In the genomic region with DNA sequence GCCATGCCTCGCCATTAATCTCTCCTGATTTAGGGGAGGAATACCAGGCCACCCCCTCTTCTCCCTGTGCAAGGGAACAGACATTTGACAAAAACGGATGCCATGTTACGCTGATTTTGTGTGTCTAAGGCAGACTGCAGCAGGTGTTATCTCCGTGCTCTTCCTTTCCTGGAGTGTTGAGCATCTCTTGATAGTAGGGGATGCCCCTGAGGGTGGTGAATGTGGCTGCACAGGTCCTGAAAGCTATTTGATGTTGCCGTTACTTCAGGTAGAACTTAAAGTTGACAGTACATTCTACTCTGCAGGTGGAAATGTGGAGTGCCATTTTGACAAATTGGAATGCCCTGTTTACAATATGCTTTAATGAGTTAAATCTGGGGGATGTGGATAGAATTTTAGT, we compare ENCODE assay signal across 13 cellular contexts. TPM values are rescaled to one million over a fixed set of nuclear protein-coding genes. Genes with fewer than 3 reads are reported as not detected.
DNase-seq lines count a peak whose midpoint lies in the region; ATAC-seq and TF ChIP-seq lines count a peak whose summit lies in the region.
"Had no signal": no experiment of that assay in that cellular context is flagged by ENCODE, and none has a peak within 500 bp of the region (broad histone marks: within the 10 kb centered on the region; RNA-seq: fewer than 3 reads in every experiment).

No MANE protein-coding gene starts in this region.

- peaks cover 77% of the 10 kb centered on the region for H3K4me1 Mint-ChIP-seq in activated CD4-positive, alpha-beta memory T cell treated with anti-CD3 and anti-CD28 coated beads for 36 hours (ENCODE audit: low read depth)
- H3K4me1 Mint-ChIP-seq in activated CD4-positive, alpha-beta memory T cell treated with anti-CD3 and anti-CD28 coated beads, Interleukin-2, amount 10 ng/mL, durations not matched to agents 7 days and 5 days = peaks cover 75% of the 10 kb centered on the region
- peaks cover 76% of the 10 kb centered on the region for H3K4me1 Mint-ChIP-seq in activated T-helper 1 cell treated with anti-CD3 and anti-CD28 coated beads, Interleukin-12 subunit alpha, Interleukin-12 subunit beta, Interleukin-2, Interleukin-4 antibody, amounts not matched to agents 30 ng/mL and 10 ng/mL and 1 ng/mL, durations not matched to agents 14 hours and 24 hours and 36 hours (ENCODE audit: low read depth)

- CTCF ChIA-PET in activated CD4-positive, alpha-beta memory T cell treated with anti-CD3 and anti-CD28 coated beads for 36 hours (lab: Charles Lee) = no interaction called here
- CTCF ChIA-PET in activated CD4-positive, alpha-beta memory T cell treated with anti-CD3 and anti-CD28 coated beads, Interleukin-2, amount 10 ng/mL, durations not matched to agents 7 days and 5 days (lab: Charles Lee) = interaction anchor here (0.7 to 0.9 kb wide), 2 partner anchors 17 to 102 kb away, joined by 3 read pairs; partner anchors contain the start of gene NSUN2

- ATAC-seq in GM21576 (IDR thresholded peaks at IDR 0.05; ENCODE audit: unreplicated experiment) (peak; percentile 30), psoas muscle (no peak), GM19395 (IDR thresholded peaks at IDR 0.05; ENCODE audit: unreplicated experiment) (no peak)

- no peak for DNase-seq in activated CD4-positive, alpha-beta memory T cell treated with anti-CD3 and anti-CD28 coated beads for 36 hours
- no peak for DNase-seq in activated CD4-positive, alpha-beta memory T cell treated with anti-CD3 and anti-CD28 coated beads, Interleukin-2, amount 10 ng/mL, durations not matched to agents 7 days and 5 days
- DNase-seq in activated T-helper 1 cell treated with anti-CD3 and anti-CD28 coated beads, Interleukin-12 subunit alpha, Interleukin-12 subunit beta, Interleukin-2, Interleukin-4 antibody, amounts not matched to agents 30 ng/mL and 10 ng/mL and 1 ng/mL, durations not matched to agents 14 hours and 24 hours and 36 hours (ENCODE audit: low spot score) = no peak
- no peak for DNase-seq in psoas muscle
- DNase-seq in stimulated activated CD4-positive, alpha-beta T cell treated with anti-CD3 and anti-CD28 coated beads, Interleukin-2, amount 100 ng/mL, for 48 hours = no peak
- DNase-seq in NCI-H2196 (lab: John Stamatoyannopoulos, UW; ENCODE audit: unreplicated experiment) = no peak
- DNase-seq: hippocampal formation, KG1 had no signal

- H3K4me3 Mint-ChIP-seq in activated CD4-positive, alpha-beta memory T cell treated with anti-CD3 and anti-CD28 coated beads for 36 hours = no peak overlapping the region
- no peak overlapping the region for H3K4me3 Mint-ChIP-seq in activated CD4-positive, alpha-beta memory T cell treated with anti-CD3 and anti-CD28 coated beads, Interleukin-2, amount 10 ng/mL, durations not matched to agents 7 days and 5 days
- no peak overlapping the region for H3K4me3 Mint-ChIP-seq in activated T-helper 1 cell treated with anti-CD3 and anti-CD28 coated beads, Interleukin-12 subunit alpha, Interleukin-12 subunit beta, Interleukin-2, Interleukin-4 antibody, amounts not matched to agents 30 ng/mL and 10 ng/mL and 1 ng/mL, durations not matched to agents 14 hours and 24 hours and 36 hours
- H3K4me3 Mint-ChIP-seq: dendritic cell treated with granulocyte-macrophage colony-stimulating factor and Interleukin-4, amounts not matched to agents 40 ng/mL and 50 ng/mL, for 4 days had no signal

- H3K27ac ChIP-seq in psoas muscle = peak overlapping the region; percentile 71
- H3K27ac ChIP-seq: GM23248, thyroid gland had no signal

- no peak for TF ChIP-seq CTCF in psoas muscle (IDR thresholded peaks at IDR 0.05)

- POLR2A ChIA-PET in activated CD4-positive, alpha-beta memory T cell treated with anti-CD3 and anti-CD28 coated beads for 36 hours (lab: Charles Lee) = interaction anchor here (1.2 kb wide), 1 partner anchor 22 kb away, joined by 4 read pairs; the partner anchor contains the start of gene TENT4A
- POLR2A ChIA-PET in activated CD4-positive, alpha-beta memory T cell treated with anti-CD3 and anti-CD28 coated beads, Interleukin-2, amount 10 ng/mL, durations not matched to agents 7 days and 5 days (lab: Charles Lee) = interaction anchor here (1.0 to 1.1 kb wide), 2 partner anchors 9 to 22 kb away, joined by 3 to 4 read pairs; partner anchors contain the start of gene TENT4A

- H3K9me3 ChIP-seq in psoas muscle = no peaks in the 10 kb centered on the region
- H3K9me3 ChIP-seq: thyroid gland had no signal

- H3K36me3 ChIP-seq in psoas muscle (ENCODE audit: insufficient read depth in 1 of 2, low read depth in 1 of 2) = peaks cover 2 to 20% of the 10 kb centered on the region in 2 donors

- WGBS in psoas muscle, 3 donors = 63 to 79% (median 66%) methylated on average over 5 of the region's 5 CpGs

- peaks cover 26% of the 10 kb centered on the region for H3K36me3 Mint-ChIP-seq in activated CD4-positive, alpha-beta memory T cell treated with anti-CD3 and anti-CD28 coated beads for 36 hours
- H3K36me3 Mint-ChIP-seq in activated CD4-positive, alpha-beta memory T cell treated with anti-CD3 and anti-CD28 coated beads, Interleukin-2, amount 10 ng/mL, durations not matched to agents 7 days and 5 days (ENCODE audit: low read depth) = peaks cover 50% of the 10 kb centered on the region
- peaks cover 36% of the 10 kb centered on the region for H3K36me3 Mint-ChIP-seq in activated T-helper 1 cell treated with anti-CD3 and anti-CD28 coated beads, Interleukin-12 subunit alpha, Interleukin-12 subunit beta, Interleukin-2, Interleukin-4 antibody, amounts not matched to agents 30 ng/mL and 10 ng/mL and 1 ng/mL, durations not matched to agents 14 hours and 24 hours and 36 hours (ENCODE audit: low read depth)

- intact Hi-C loops in activated CD4-positive, alpha-beta memory T cell treated with anti-CD3 and anti-CD28 coated beads for 36 hours (cut with micrococcal nuclease) = loop anchor here (10.0 kb wide), 1 partner anchor 240 kb away; no protein-coding TSS in a partner anchor
- intact Hi-C loops in activated T-helper 1 cell treated with anti-CD3 and anti-CD28 coated beads, Interleukin-12 subunit alpha, Interleukin-12 subunit beta, Interleukin-2, Interleukin-4 antibody, amounts not matched to agents 30 ng/mL and 10 ng/mL and 1 ng/mL, durations not matched to agents 14 hours and 24 hours and 36 hours (cut with micrococcal nuclease) = loop anchor here (5.0 kb wide), 1 partner anchor 93 kb away; no protein-coding TSS in a partner anchor
- intact Hi-C loops in psoas muscle (cut with DNase I) = no loop called here

- H3K9me3 Mint-ChIP-seq in activated CD4-positive, alpha-beta memory T cell treated with anti-CD3 and anti-CD28 coated beads for 36 hours = no peaks in the 10 kb centered on the region
- H3K9me3 Mint-ChIP-seq in activated CD4-positive, alpha-beta memory T cell treated with anti-CD3 and anti-CD28 coated beads, Interleukin-2, amount 10 ng/mL, durations not matched to agents 7 days and 5 days = no peaks in the 10 kb centered on the region
- no peaks in the 10 kb centered on the region for H3K9me3 Mint-ChIP-seq in activated T-helper 1 cell treated with anti-CD3 and anti-CD28 coated beads, Interleukin-12 subunit alpha, Interleukin-12 subunit beta, Interleukin-2, Interleukin-4 antibody, amounts not matched to agents 30 ng/mL and 10 ng/mL and 1 ng/mL, durations not matched to agents 14 hours and 24 hours and 36 hours
- H3K9me3 Mint-ChIP-seq: dendritic cell treated with granulocyte-macrophage colony-stimulating factor and Interleukin-4, amounts not matched to agents 40 ng/mL and 50 ng/mL, for 4 days had no signal

- H3K4me1 ChIP-seq in psoas muscle = peaks cover 57% of the 10 kb centered on the region

- H3K27me3 Mint-ChIP-seq in activated CD4-positive, alpha-beta memory T cell treated with anti-CD3 and anti-CD28 coated beads for 36 hours = no peaks in the 10 kb centered on the region
- H3K27me3 Mint-ChIP-seq in activated CD4-positive, alpha-beta memory T cell treated with anti-CD3 and anti-CD28 coated beads, Interleukin-2, amount 10 ng/mL, durations not matched to agents 7 days and 5 days = no peaks in the 10 kb centered on the region
- no peaks in the 10 kb centered on the region for H3K27me3 Mint-ChIP-seq in activated T-helper 1 cell treated with anti-CD3 and anti-CD28 coated beads, Interleukin-12 subunit alpha, Interleukin-12 subunit beta, Interleukin-2, Interleukin-4 antibody, amounts not matched to agents 30 ng/mL and 10 ng/mL and 1 ng/mL, durations not matched to agents 14 hours and 24 hours and 36 hours (ENCODE audit: insufficient read depth)
- H3K27me3 Mint-ChIP-seq: dendritic cell treated with granulocyte-macrophage colony-stimulating factor and Interleukin-4, amounts not matched to agents 40 ng/mL and 50 ng/mL, for 4 days had no signal

- no peaks in the 10 kb centered on the region for H3K27me3 ChIP-seq in psoas muscle (ENCODE audit: insufficient read depth in 3 of 3, low read length in 2 of 3)
- H3K27me3 ChIP-seq: thyroid gland had no signal

- peak overlapping the region; percentile 64 for H3K27ac Mint-ChIP-seq in activated CD4-positive, alpha-beta memory T cell treated with anti-CD3 and anti-CD28 coated beads for 36 hours
- no peak overlapping the region for H3K27ac Mint-ChIP-seq in activated CD4-positive, alpha-beta memory T cell treated with anti-CD3 and anti-CD28 coated beads, Interleukin-2, amount 10 ng/mL, durations not matched to agents 7 days and 5 days
- H3K27ac Mint-ChIP-seq in activated T-helper 1 cell treated with anti-CD3 and anti-CD28 coated beads, Interleukin-12 subunit alpha, Interleukin-12 subunit beta, Interleukin-2, Interleukin-4 antibody, amounts not matched to agents 30 ng/mL and 10 ng/mL and 1 ng/mL, durations not matched to agents 14 hours and 24 hours and 36 hours = peak overlapping the region; percentile 64
- H3K27ac Mint-ChIP-seq: dendritic cell treated with granulocyte-macrophage colony-stimulating factor and Interleukin-4, amounts not matched to agents 40 ng/mL and 50 ng/mL, for 4 days had no signal

- no peak overlapping the region for H3K4me3 ChIP-seq in psoas muscle
- H3K4me3 ChIP-seq: GM23248, thyroid gland had no signal

RNA-seq across cellular contexts. Expression of gene TENT4A, which starts 21.5 kb away (rescaled TPM):
- 10 to 100 TPM; 26.6 to 29.2 TPM for total RNA-seq in activated CD4-positive, alpha-beta memory T cell treated with anti-CD3 and anti-CD28 coated beads for 36 hours
- 10 to 100 TPM; 34.3 to 36.6 TPM for total RNA-seq in activated CD4-positive, alpha-beta memory T cell treated with anti-CD3 and anti-CD28 coated beads, Interleukin-2, amount 10 ng/mL, durations not matched to agents 7 days and 5 days
- total RNA-seq in activated T-helper 1 cell treated with anti-CD3 and anti-CD28 coated beads, Interleukin-12 subunit alpha, Interleukin-12 subunit beta, Interleukin-2, Interleukin-4 antibody, amounts not matched to agents 30 ng/mL and 10 ng/mL and 1 ng/mL, durations not matched to agents 14 hours and 24 hours and 36 hours = 40.6 and 42.3 TPM in 2 replicates
- total RNA-seq in psoas muscle = 10 to 100 TPM in 3 of 4 donors, 1 to 10 TPM in 1; 8.7 to 19.2 (median 15.2) TPM
- polyA plus RNA-seq in psoas muscle = 10 to 100 TPM in 1 of 3 donors, 1 to 10 TPM in 2; 5.0 to 12.7 (median 8.0) TPM

Comparison
In these comparisons a context has a peak if more than half of its experiments do, and no peak if none do; other contexts are left out.
1. intact Hi-C loops: an anchor here in activated CD4-positive, alpha-beta memory T cell treated with anti-CD3 and anti-CD28 coated beads for 36 hours (10.0 kb wide) and activated T-helper 1 cell treated with anti-CD3 and anti-CD28 coated beads, Interleukin-12 subunit alpha, Interleukin-12 subunit beta, Interleukin-2, Interleukin-4 antibody, amounts not matched to agents 30 ng/mL and 10 ng/mL and 1 ng/mL, durations not matched to agents 14 hours and 24 hours and 36 hours (5.0 kb wide); none called in psoas muscle.